ENCODE assay signal across 21 cellular contexts in genomic region chr22:41952713-41953112, GRCh38. TPM values are rescaled to one million over a fixed set of nuclear protein-coding genes. Genes with fewer than 3 reads are reported as not detected.
"Had no signal": no experiment of that assay in that cellular context is flagged by ENCODE, and none has a peak within 500 bp of the region (broad histone marks: within the 10 kb centered on the region; RNA-seq: fewer than 3 reads in every experiment).

No MANE protein-coding gene starts in this region.

- H3K4me3 Mint-ChIP-seq: activated naive CD8-positive, alpha-beta T cell; activated T-helper 1 cell treated with anti-CD3 and anti-CD28 coated beads, Interleukin-12 subunit alpha, Interleukin-12 subunit beta, Interleukin-2, Interleukin-4 antibody, amounts not matched to agents 30 ng/mL and 10 ng/mL and 1 ng/mL, durations not matched to agents 14 hours and 24 hours and 36 hours; stimulated activated naive CD8-positive, alpha-beta T cell treated with anti-CD3 and anti-CD28 coated beads, Interleukin-15, amount 100 ng/mL, for 72 hours; T-helper 2 cell treated with Interferon-gamma antibody and Interleukin-4, amounts not matched to agents 5 μg/mL and 100 μg/mL, for 36 hours had no signal

- H3K36me3 ChIP-seq: esophagus muscularis mucosa, heart right ventricle, neutrophil, pancreas, right lobe of liver, upper lobe of left lung had no signal

- H3K4me3 ChIP-seq: esophagus muscularis mucosa, heart right ventricle, mucosa of descending colon, pancreas, right lobe of liver, testis, upper lobe of left lung had no signal

- H3K27me3 ChIP-seq: pancreas, right lobe of liver, testis, upper lobe of left lung had no signal

- H3K27ac Mint-ChIP-seq: activated naive CD8-positive, alpha-beta T cell; activated T-helper 1 cell treated with anti-CD3 and anti-CD28 coated beads, Interleukin-12 subunit alpha, Interleukin-12 subunit beta, Interleukin-2, Interleukin-4 antibody, amounts not matched to agents 30 ng/mL and 10 ng/mL and 1 ng/mL, durations not matched to agents 14 hours and 24 hours and 36 hours; stimulated activated naive CD8-positive, alpha-beta T cell treated with anti-CD3 and anti-CD28 coated beads, Interleukin-15, amount 100 ng/mL, for 72 hours; T-helper 2 cell treated with Interferon-gamma antibody and Interleukin-4, amounts not matched to agents 5 μg/mL and 100 μg/mL, for 36 hours had no signal

- ATAC-seq: mucosa of descending colon; right lobe of liver; stimulated activated naive CD8-positive, alpha-beta T cell treated with anti-CD3 and anti-CD28 coated beads, Interleukin-15, amount 100 ng/mL, for 72 hours had no signal

- H3K36me3 Mint-ChIP-seq: activated naive CD8-positive, alpha-beta T cell; memory B cell; naive B cell had no signal

- DNase-seq: activated CD4-positive, alpha-beta T cell treated with anti-CD3 and anti-CD28 coated beads, Interleukin-2, amount 50 U/mL, for 4 hours; heart right ventricle; mucosa of descending colon; right lobe of liver; small intestine; stimulated activated CD4-positive, alpha-beta T cell treated with anti-CD3 and anti-CD28 coated beads, Interleukin-15, amount 100 ng/mL, for 24 hours; stimulated activated CD4-positive, alpha-beta T cell treated with anti-CD3 and anti-CD28 coated beads, Interleukin-2, amount 100 ng/mL, for 48 hours; stimulated activated naive CD8-positive, alpha-beta T cell treated with anti-CD3 and anti-CD28 coated beads, Interleukin-15, amount 100 ng/mL, for 72 hours; testis had no signal

- H3K27me3 Mint-ChIP-seq: activated naive CD8-positive, alpha-beta T cell had no signal

- H3K4me1 ChIP-seq: pancreas, testis had no signal

- H3K9me3 Mint-ChIP-seq: activated T-helper 1 cell treated with anti-CD3 and anti-CD28 coated beads, Interleukin-12 subunit alpha, Interleukin-12 subunit beta, Interleukin-2, Interleukin-4 antibody, amounts not matched to agents 30 ng/mL and 10 ng/mL and 1 ng/mL, durations not matched to agents 14 hours and 24 hours and 36 hours; memory B cell; naive B cell; stimulated activated naive CD8-positive, alpha-beta T cell treated with anti-CD3 and anti-CD28 coated beads, Interleukin-15, amount 100 ng/mL, for 72 hours; T-helper 2 cell treated with Interferon-gamma antibody and Interleukin-4, amounts not matched to agents 5 μg/mL and 100 μg/mL, for 36 hours had no signal

- H3K27ac ChIP-seq: esophagus muscularis mucosa, heart right ventricle, neutrophil, pancreas, right lobe of liver, testis, upper lobe of left lung had no signal

- H3K9me3 ChIP-seq: esophagus muscularis mucosa, heart right ventricle, mucosa of descending colon, neutrophil, pancreas, right lobe of liver, testis, upper lobe of left lung had no signal

RNA-seq across cellular contexts. Expression of gene CENPM, which starts 5.8 kb away (rescaled TPM):
- total RNA-seq: esophagus muscularis mucosa had no signal

RNA-seq across cellular contexts. Expression of gene SEPTIN3, which starts 16.5 kb away (rescaled TPM):
- total RNA-seq: cardiac septum had no signal

RNA-seq across cellular contexts. Expression of gene SHISA8, which starts 37.8 kb away (rescaled TPM):
- total RNA-seq: cardiac septum, kidney epithelial cell, liver, mucosa of descending colon, pancreas, right lobe of liver had no signal
- polyA plus RNA-seq: liver, pancreas had no signal
